In the genomic region with DNA sequence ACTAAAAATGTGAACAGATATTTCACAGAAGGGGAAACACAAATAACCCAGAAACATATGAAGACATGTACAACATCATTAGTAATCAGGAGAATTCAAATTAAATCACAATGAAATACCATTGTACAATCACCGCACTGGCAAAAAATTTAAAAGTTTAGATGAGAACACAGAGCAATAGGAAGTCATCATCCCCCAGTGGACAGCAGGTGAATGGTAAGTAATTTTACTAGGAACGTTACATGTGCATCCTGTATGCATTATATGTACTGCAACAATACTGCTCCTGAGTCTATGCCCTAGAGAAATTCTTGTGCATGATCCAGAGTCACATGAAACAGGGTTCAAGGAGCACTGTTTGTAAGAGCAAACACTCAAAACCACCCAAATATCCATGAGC, we compare ENCODE assay signal across 15 cellular contexts.
"Had no signal": no experiment of that assay in that cellular context is flagged by ENCODE, and none has a peak within 500 bp of the region (broad histone marks: within the 10 kb centered on the region; RNA-seq: fewer than 3 reads in every experiment).

No MANE protein-coding gene starts in this region.

- H3K27me3 ChIP-seq: stomach, testis had no signal

- DNase-seq: activated CD4-positive, alpha-beta T cell treated with anti-CD3 and anti-CD28 coated beads, Interleukin-2, amount 10 ng/mL, durations not matched to agents 7 days and 5 days; activated CD8-positive, alpha-beta memory T cell treated with anti-CD3 and anti-CD28 coated beads for 24 hours; activated gamma-delta T cell treated with Interleukin-2 at 50 U/mL for 16 hours; amygdala; cortex of kidney; effector memory CD4-positive, alpha-beta T cell; head of caudate nucleus; immature natural killer cell; mesendoderm; occipital lobe; stomach; testis had no signal

- H3K36me3 ChIP-seq: prostate gland, stomach had no signal

- ATAC-seq: natural killer cell treated with Interleukin-12 subunit alpha and Interleukin-12 subunit beta and Interleukin-15 and Interleukin-18, amount 100 ng/mL, for 72 hours; sciatic nerve had no signal

- H3K4me3 ChIP-seq: prostate gland, stomach, testis had no signal

- H3K4me1 ChIP-seq: prostate gland, stomach, testis had no signal

- H3K9me3 ChIP-seq: prostate gland, stomach, testis had no signal

- H3K27ac ChIP-seq: prostate gland, stomach, testis had no signal
